Comparison of ENCODE assay signal across 17 cellular contexts in the genomic region with DNA sequence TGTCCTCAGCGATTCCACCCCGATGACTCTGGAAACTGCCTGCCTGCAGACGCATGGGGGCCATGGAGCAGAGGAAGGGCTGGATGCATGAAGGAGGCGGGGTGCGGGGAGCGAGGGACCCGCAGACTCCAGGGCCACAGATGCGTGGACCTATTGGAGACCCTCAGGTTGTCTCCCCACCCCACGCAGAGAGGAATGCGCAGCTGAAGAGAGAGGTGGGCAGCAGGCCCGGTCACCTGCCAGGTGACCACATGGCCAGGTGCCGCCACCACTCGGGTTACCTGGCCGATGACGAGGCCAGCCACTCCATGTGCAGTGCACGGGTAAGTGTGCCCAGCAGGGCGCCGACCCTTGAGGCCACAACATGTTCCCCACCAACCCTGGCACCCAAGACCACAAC. TPM values are rescaled to one million over a fixed set of nuclear protein-coding genes. Genes with fewer than 3 reads are reported as not detected.
"Had no signal": no experiment of that assay in that cellular context is flagged by ENCODE, and none has a peak within 500 bp of the region (broad histone marks: within the 10 kb centered on the region; RNA-seq: fewer than 3 reads in every experiment).

No MANE protein-coding gene starts in this region.

- H3K4me1 ChIP-seq: neural progenitor cell, psoas muscle had no signal

- H3K9me3 ChIP-seq: heart left ventricle, psoas muscle, sigmoid colon, testis, transverse colon had no signal

- H3K27ac Mint-ChIP-seq: neural progenitor cell; stimulated activated naive B cell treated with anti-CD40 and anti-IgM and Interleukin-4, amounts not matched to agents 10 μg/mL and 1 μg/mL and 100 μg/mL, for 72 hours had no signal

- H3K27ac ChIP-seq: dorsolateral prefrontal cortex, heart left ventricle, neural progenitor cell, psoas muscle, sigmoid colon, skin epidermis, testis, transverse colon had no signal

- H3K9ac ChIP-seq: neural progenitor cell had no signal

- H3K4me2 ChIP-seq: neural progenitor cell had no signal

- H2AFZ ChIP-seq: neural progenitor cell had no signal

- DNase-seq: cortex of kidney; dorsolateral prefrontal cortex; hippocampal formation; kidney glomerular epithelial cell; retina; sigmoid colon; stimulated activated naive B cell treated with anti-CD40 and anti-IgM and Interleukin-4, amounts not matched to agents 10 μg/mL and 1 μg/mL and 100 μg/mL, for 72 hours had no signal

- H3K27me3 Mint-ChIP-seq: naive thymus-derived CD4-positive, alpha-beta T cell; stimulated activated naive B cell treated with anti-CD40 and anti-IgM and Interleukin-4, amounts not matched to agents 10 μg/mL and 1 μg/mL and 100 μg/mL, for 72 hours; stimulated activated naive CD8-positive, alpha-beta T cell treated with anti-CD3 and anti-CD28 coated beads, Interleukin-15, amount 100 ng/mL, for 72 hours had no signal

- ATAC-seq: heart left ventricle; psoas muscle; stimulated activated naive B cell treated with anti-CD40 and anti-IgM and Interleukin-4, amounts not matched to agents 10 μg/mL and 1 μg/mL and 100 μg/mL, for 72 hours; stimulated activated naive CD8-positive, alpha-beta T cell treated with anti-CD3 and anti-CD28 coated beads, Interleukin-15, amount 100 ng/mL, for 72 hours had no signal

- H3K4me3 Mint-ChIP-seq: stimulated activated naive B cell treated with anti-CD40 and anti-IgM and Interleukin-4, amounts not matched to agents 10 μg/mL and 1 μg/mL and 100 μg/mL, for 72 hours had no signal

- H3K9me3 Mint-ChIP-seq: naive thymus-derived CD4-positive, alpha-beta T cell; stimulated activated naive CD8-positive, alpha-beta T cell treated with anti-CD3 and anti-CD28 coated beads, Interleukin-15, amount 100 ng/mL, for 72 hours had no signal

- H3K36me3 ChIP-seq: neural progenitor cell, transverse colon had no signal

- H3K27me3 ChIP-seq: dorsolateral prefrontal cortex, heart left ventricle, neural progenitor cell, sigmoid colon, testis, transverse colon had no signal

- H3K4me3 ChIP-seq: dorsolateral prefrontal cortex, heart left ventricle, neural progenitor cell, psoas muscle, sigmoid colon, skin epidermis, transverse colon had no signal

RNA-seq across cellular contexts. Expression of gene CCDC116, which starts 0.4 kb away (rescaled TPM):
- total RNA-seq: frontal cortex, mononuclear cell had no signal
- polyA plus RNA-seq: naive thymus-derived CD4-positive, alpha-beta T cell had no signal
